ENCODE assay signal across 9 cellular contexts in genomic region chr19:3403489-3404323, GRCh38. TPM values are rescaled to one million over a fixed set of nuclear protein-coding genes. Genes with fewer than 3 reads are reported as not detected.
A peak's percentile ranks its signal among the peaks of the same experiment; 100 is the strongest.
DNase-seq lines count a peak whose midpoint lies in the region; ATAC-seq and TF ChIP-seq lines count a peak whose summit lies in the region.
"Had no signal": no experiment of that assay in that cellular context is flagged by ENCODE, and none has a peak within 500 bp of the region (broad histone marks: within the 10 kb centered on the region; RNA-seq: fewer than 3 reads in every experiment).

No MANE protein-coding gene starts in this region.

- no peak for TF ChIP-seq CTCF in brain microvascular endothelial cell (IDR thresholded peaks at IDR 0.05; ENCODE audit: low read depth, low read length, missing control alignments)
- TF ChIP-seq CTCF in gastrocnemius medialis (IDR thresholded peaks at IDR 0.05 in 4 of 5, conservative IDR thresholded peaks at IDR 0.05 in 1 of 5), result no peak
- no peak for TF ChIP-seq CTCF in progenitor cell of endocrine pancreas (IDR thresholded peaks at IDR 0.05; ENCODE audit: unreplicated experiment)

- H3K36me3 ChIP-seq in brain microvascular endothelial cell (replicated peaks), result peaks cover 14% of the 10 kb centered on the region
- no peaks in the 10 kb centered on the region for H3K36me3 ChIP-seq in gastrocnemius medialis

- in situ Hi-C loops in brain microvascular endothelial cell (cut with HindIII; ENCODE audit: low pct_ligation_motif_present, low sequenced_read_pairs), result no loop called here
- in situ Hi-C loops in gastrocnemius medialis (cut with MboI; ENCODE audit: low sequenced_read_pairs in 4 of 4), result no loop called here

- ATAC-seq in gastrocnemius medialis (peak; percentile 38 to 46), HG03139 (IDR thresholded peaks at IDR 0.05; ENCODE audit: unreplicated experiment) (no peak)

- no peaks in the 10 kb centered on the region for H3K9me3 ChIP-seq in gastrocnemius medialis

- no peaks in the 10 kb centered on the region for H3K27me3 ChIP-seq in brain microvascular endothelial cell (replicated peaks)
- no peaks in the 10 kb centered on the region for H3K27me3 ChIP-seq in gastrocnemius medialis

- H3K27ac ChIP-seq in brain microvascular endothelial cell (peak overlapping the region; percentile 96), gastrocnemius medialis (peak overlapping the region; percentile 98 to 100 (median 98))

- peaks cover 3% of the 10 kb centered on the region for H3K9me3 Mint-ChIP-seq in progenitor cell of endocrine pancreas (ENCODE audit: low read depth)
- H3K9me3 Mint-ChIP-seq in activated naive CD4-positive, alpha-beta T cell treated with anti-CD3 and anti-CD28 coated beads for 36 hours, result no peaks in the 10 kb centered on the region

- H3K4me3 ChIP-seq in brain microvascular endothelial cell (ENCODE audit: low read depth, low read length) (peak overlapping the region; percentile 12), gastrocnemius medialis (peak overlapping the region; percentile 56 to 60 (median 58))

- H3K27me3 Mint-ChIP-seq in progenitor cell of endocrine pancreas, result peaks cover 10% of the 10 kb centered on the region
- no peaks in the 10 kb centered on the region for H3K27me3 Mint-ChIP-seq in activated naive CD4-positive, alpha-beta T cell treated with anti-CD3 and anti-CD28 coated beads for 36 hours (ENCODE audit: low read depth)

- H3K4me1 ChIP-seq in gastrocnemius medialis, result peaks cover 63 to 81% of the 10 kb centered on the region in 2 donors

- no peak overlapping the region for H3K27ac Mint-ChIP-seq in progenitor cell of endocrine pancreas
- H3K27ac Mint-ChIP-seq in activated naive CD4-positive, alpha-beta T cell treated with anti-CD3 and anti-CD28 coated beads for 36 hours, result no peak overlapping the region

- H3K4me1 Mint-ChIP-seq in progenitor cell of endocrine pancreas (ENCODE audit: low read depth), result no peaks in the 10 kb centered on the region
- no peaks in the 10 kb centered on the region for H3K4me1 Mint-ChIP-seq in activated naive CD4-positive, alpha-beta T cell treated with anti-CD3 and anti-CD28 coated beads for 36 hours (ENCODE audit: low read depth)

- peak; percentile 96 for DNase-seq in GM04504 (ENCODE audit: low read depth)
- DNase-seq in brain microvascular endothelial cell, result peak; percentile 81
- peak; percentile 27 to 95 (median 84) for DNase-seq in hypothalamus (lab: John Stamatoyannopoulos, UW)
- DNase-seq in gastrocnemius medialis, result peak; percentile 89 to 94
- no peak for DNase-seq in progenitor cell of endocrine pancreas (ENCODE audit: low spot score, unreplicated experiment)
- DNase-seq in stimulated activated CD4-positive, alpha-beta T cell treated with anti-CD3 and anti-CD28 coated beads, Interleukin-12 subunit alpha, Interleukin-12 subunit beta, amount 100 ng/mL, for 4 hours, result no peak
- DNase-seq in activated naive CD4-positive, alpha-beta T cell treated with anti-CD3 and anti-CD28 coated beads for 36 hours, result no peak
- DNase-seq: foreskin melanocyte had no signal

- TF ChIP-seq POLR2A in gastrocnemius medialis (IDR thresholded peaks at IDR 0.05), result peak; percentile 31 to 39

- H3K36me3 Mint-ChIP-seq in progenitor cell of endocrine pancreas (ENCODE audit: insufficient read depth), result no peaks in the 10 kb centered on the region
- peaks cover 4% of the 10 kb centered on the region for H3K36me3 Mint-ChIP-seq in activated naive CD4-positive, alpha-beta T cell treated with anti-CD3 and anti-CD28 coated beads for 36 hours (ENCODE audit: low read depth)

- no peak overlapping the region for H3K4me3 Mint-ChIP-seq in progenitor cell of endocrine pancreas (ENCODE audit: low read depth)
- no peak overlapping the region for H3K4me3 Mint-ChIP-seq in activated naive CD4-positive, alpha-beta T cell treated with anti-CD3 and anti-CD28 coated beads for 36 hours

- intact Hi-C loops in gastrocnemius medialis (cut with DNase I; ENCODE audit: low total_unique reads), result loop anchor here (1.0 kb wide), 1 partner anchor 28 kb away; no protein-coding TSS in a partner anchor
- intact Hi-C loops in activated naive CD4-positive, alpha-beta T cell treated with anti-CD3 and anti-CD28 coated beads for 36 hours (cut with micrococcal nuclease), result no loop called here

- CTCF ChIA-PET in activated naive CD4-positive, alpha-beta T cell treated with anti-CD3 and anti-CD28 coated beads for 36 hours (lab: Charles Lee), result no interaction called here

RNA-seq across cellular contexts. Expression of gene NFIC, which starts 37.3 kb away (rescaled TPM):
- total RNA-seq in gastrocnemius medialis (100 to 1,000 TPM in 3 of 4 donors, 10 to 100 TPM in 1; 90.2 to 403 (median 348) TPM), progenitor cell of endocrine pancreas (4.5 and 6.8 TPM in 2 replicates)
- 10 to 100 TPM; 11.9 to 12.8 TPM for total RNA-seq in activated naive CD4-positive, alpha-beta T cell treated with anti-CD3 and anti-CD28 coated beads for 36 hours

Comparison
In these comparisons a context has a peak if more than half of its experiments do, and no peak if none do; other contexts are left out.
1. DNase-seq: peak in GM04504 (single experiment), brain microvascular endothelial cell (single experiment), hypothalamus (51 of 51) and gastrocnemius medialis (2 of 2); none in progenitor cell of endocrine pancreas (single experiment), stimulated activated CD4-positive, alpha-beta T cell treated with anti-CD3 and anti-CD28 coated beads, Interleukin-12 subunit alpha, Interleukin-12 subunit beta, amount 100 ng/mL, for 4 hours (single experiment) and activated naive CD4-positive, alpha-beta T cell treated with anti-CD3 and anti-CD28 coated beads for 36 hours (single experiment).
2. RNA of gene NFIC, which starts 37.3 kb away (total RNA-seq): 90.2 to 403 TPM in gastrocnemius medialis; 11.9 to 12.8 TPM in activated naive CD4-positive, alpha-beta T cell treated with anti-CD3 and anti-CD28 coated beads for 36 hours and 4.5 to 6.8 TPM in progenitor cell of endocrine pancreas; every median in the first group is over 4 times any median in the second.